Comparison of ENCODE assay signal across 9 cellular contexts in the genomic region with DNA sequence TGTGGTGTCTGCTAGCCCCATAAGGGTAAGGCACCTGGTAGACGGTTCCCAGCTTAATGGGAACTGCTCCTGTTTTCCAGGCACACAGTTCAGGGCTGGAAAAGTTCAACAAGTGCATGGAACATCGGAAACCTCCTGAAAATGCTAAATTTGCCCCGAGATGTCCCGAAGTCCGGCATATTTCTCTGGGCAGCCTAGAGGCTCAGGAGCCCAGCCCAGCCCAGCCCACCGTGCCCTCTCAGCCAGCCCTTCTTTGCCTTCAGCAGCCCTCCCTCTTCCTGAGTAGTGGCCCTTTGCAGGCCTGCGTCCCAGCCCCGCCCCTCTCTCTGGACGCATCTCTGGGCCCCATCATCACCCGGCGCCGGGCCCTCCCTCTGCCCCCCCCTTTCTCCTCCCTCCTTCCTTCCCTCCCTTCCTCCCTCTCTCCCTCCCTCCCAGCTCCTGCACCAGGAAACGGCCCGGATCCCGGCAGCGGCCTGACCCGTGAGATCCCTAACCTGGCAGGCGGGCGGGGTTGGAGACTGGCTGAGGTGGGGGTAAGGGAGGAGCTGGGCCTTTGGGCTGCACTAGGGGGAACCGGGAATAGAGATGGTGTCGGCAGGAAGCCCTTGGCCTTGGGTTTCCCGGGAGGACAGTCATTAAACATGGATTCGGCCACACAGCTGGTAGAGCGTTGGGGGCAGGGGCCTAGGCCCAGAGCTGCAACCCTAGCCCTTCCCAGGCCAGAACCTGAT. TPM values are rescaled to one million over a fixed set of nuclear protein-coding genes. Genes with fewer than 3 reads are reported as not detected.
DNase-seq lines count a peak whose midpoint lies in the region; ATAC-seq, FAIRE-seq and TF ChIP-seq lines count a peak whose summit lies in the region.
"Had no signal": no experiment of that assay in that cellular context is flagged by ENCODE, and none has a peak within 500 bp of the region (broad histone marks: within the 10 kb centered on the region; RNA-seq: fewer than 3 reads in every experiment).

Gene BCL2L2 (plus strand): TSS at position 422 of the 734 bp plus-strand sequence. CDS start 935 bp downstream, outside the sequence.

- H3K9me3 Mint-ChIP-seq in astrocyte (ENCODE audit: unreplicated experiment) = no peaks in the 10 kb centered on the region

- H2AFZ ChIP-seq in astrocyte (ENCODE audit: low read depth, low read length) = peak within 1 kb of the TSS; percentile 79

- peaks cover 15% of the 10 kb centered on the region for H3K36me3 ChIP-seq in astrocyte (ENCODE audit: insufficient read depth, low read length)
- H3K36me3 ChIP-seq in right atrium auricular region = peaks cover 29% of the 10 kb centered on the region

- H3K4me3 Mint-ChIP-seq in astrocyte (ENCODE audit: unreplicated experiment) = peak within 1 kb of the TSS; percentile 92

- H3K9me3 ChIP-seq in astrocyte (ENCODE audit: insufficient read depth, low read depth, low read length) = no peaks in the 10 kb centered on the region
- H3K9me3 ChIP-seq in right atrium auricular region = no peaks in the 10 kb centered on the region

- H3K4me2 ChIP-seq in astrocyte (ENCODE audit: low read length) = peak within 1 kb of the TSS; percentile 93

- intact Hi-C loops in posterior vena cava (cut with DNase I) = no loop called here

- TF ChIP-seq CTCF in astrocyte (IDR thresholded peaks at IDR 0.05; ENCODE audit: insufficient read depth, low read depth, low read length) = no peak
- TF ChIP-seq CTCF in right atrium auricular region (IDR thresholded peaks at IDR 0.05) = no peak

- H3K4me1 Mint-ChIP-seq in astrocyte (ENCODE audit: low read depth, unreplicated experiment) = peaks cover 23% of the 10 kb centered on the region

- peak within 1 kb of the TSS; percentile 96 for H3K9ac ChIP-seq in astrocyte (ENCODE audit: low read length)

- peak; percentile 27 for ATAC-seq in HG03095 (IDR thresholded peaks at IDR 0.05; ENCODE audit: unreplicated experiment)
- no peak for ATAC-seq in GM21737 (IDR thresholded peaks at IDR 0.05; ENCODE audit: unreplicated experiment)
- ATAC-seq in GM18517 (IDR thresholded peaks at IDR 0.05; ENCODE audit: unreplicated experiment) = no peak
- ATAC-seq: naive thymus-derived CD4-positive, alpha-beta T cell had no signal

- FAIRE-seq in astrocyte (lab: Jason Lieb, UNC) = no peak

- H3K27me3 Mint-ChIP-seq in astrocyte (ENCODE audit: low read depth, unreplicated experiment) = no peaks in the 10 kb centered on the region

- H3K4me1 ChIP-seq in astrocyte (ENCODE audit: insufficient read depth, low read length) (peaks cover 22% of the 10 kb centered on the region), right atrium auricular region (peaks cover 0 to 39% of the 10 kb centered on the region in 2 donors)

- H3K27ac ChIP-seq in astrocyte (ENCODE audit: low read depth, low read length) = peak within 1 kb of the TSS; percentile 76
- H3K27ac ChIP-seq in right atrium auricular region = peak within 1 kb of the TSS; percentile 86 to 89

- DNase-seq in EL (peak; percentile 93), NCI-H526 treated with DMSO at 0.1 percent for 48 hours (lab: John Stamatoyannopoulos, UW) (peak; percentile 71), astrocyte (ENCODE audit: low read depth) (peak; percentile 78), right atrium auricular region (ENCODE audit: low spot score) (peak; percentile 93), posterior vena cava (ENCODE audit: low spot score) (peak; percentile 97)

- peak within 1 kb of the TSS; percentile 82 for H3K4me3 ChIP-seq in astrocyte (ENCODE audit: insufficient read depth, low read depth, low read length)
- H3K4me3 ChIP-seq in right atrium auricular region = peak within 1 kb of the TSS; percentile 55 to 74

- H3K27ac Mint-ChIP-seq in astrocyte (ENCODE audit: unreplicated experiment) = peak within 1 kb of the TSS; percentile 92

- H3K36me3 Mint-ChIP-seq in astrocyte (ENCODE audit: low read depth, unreplicated experiment) = peaks cover 14% of the 10 kb centered on the region

- H4K20me1 ChIP-seq in astrocyte (ENCODE audit: insufficient read depth, low read length) = peaks cover 34% of the 10 kb centered on the region

- peaks cover 53% of the 10 kb centered on the region for H3K79me2 ChIP-seq in astrocyte (ENCODE audit: insufficient read depth, low read length)

- H3K27me3 ChIP-seq in astrocyte (ENCODE audit: insufficient read depth, low read length) (no peaks in the 10 kb centered on the region), right atrium auricular region (no peaks in the 10 kb centered on the region)

RNA-seq across cellular contexts. Expression of gene BCL2L2, which starts in this region (rescaled TPM):
- total RNA-seq in astrocyte (19.6 and 21.4 TPM in 2 replicates), right atrium auricular region (10 to 100 TPM; 26.8 to 36.3 TPM), posterior vena cava (10 to 100 TPM; 65.6 to 81.7 TPM)
